Comparison of ENCODE assay signal across 20 cellular contexts in the genomic region with DNA sequence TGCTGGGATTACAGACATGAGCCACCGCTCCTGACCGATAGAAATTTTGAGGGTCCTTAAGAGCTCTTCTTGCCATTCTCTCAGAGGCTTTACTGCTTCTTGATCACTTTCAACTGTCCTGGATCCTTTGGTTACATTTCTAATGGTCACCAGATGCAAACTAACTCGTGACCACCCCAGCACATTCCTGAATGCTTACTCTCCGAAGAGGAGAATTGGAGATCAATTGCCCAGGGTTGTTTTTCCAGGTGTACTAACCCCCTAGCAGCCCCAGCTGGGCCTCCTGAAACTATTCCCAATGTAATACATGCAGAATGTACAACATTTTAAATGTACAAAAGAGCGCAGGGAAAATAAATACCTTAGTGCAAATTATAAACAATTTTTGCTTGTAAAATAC.
DNase-seq lines count a peak whose midpoint lies in the region; ATAC-seq and TF ChIP-seq lines count a peak whose summit lies in the region.
"Had no signal": no experiment of that assay in that cellular context is flagged by ENCODE, and none has a peak within 500 bp of the region (broad histone marks: within the 10 kb centered on the region; RNA-seq: fewer than 3 reads in every experiment).

No MANE protein-coding gene starts in this region.

- TF ChIP-seq CTCF in WTC11 (IDR thresholded peaks at IDR 0.05) (no peak), foreskin fibroblast (IDR thresholded peaks at IDR 0.05; ENCODE audit: low read depth, low read length) (no peak), progenitor cell of endocrine pancreas (IDR thresholded peaks at IDR 0.05; ENCODE audit: unreplicated experiment) (no peak), Peyer's patch (IDR thresholded peaks at IDR 0.05) (no peak)

- H3K36me3 ChIP-seq in Peyer's patch: no peaks in the 10 kb centered on the region

- ATAC-seq in WTC11 (peak; percentile 39; the same call in 1 of the 2 replicates), GM18519 (IDR thresholded peaks at IDR 0.05; ENCODE audit: low FRiP score, unreplicated experiment) (no peak)
- ATAC-seq: Panc1 had no signal

- POLR2A ChIA-PET in WTC11 (lab: Charles Lee): no interaction called here

- H3K4me1 Mint-ChIP-seq in WTC11 (peaks cover 13% of the 10 kb centered on the region), progenitor cell of endocrine pancreas (ENCODE audit: low read depth) (peaks cover 10% of the 10 kb centered on the region)
- H3K4me1 Mint-ChIP-seq: central memory CD8-positive, alpha-beta T cell had no signal

- no peaks in the 10 kb centered on the region for H3K9me3 Mint-ChIP-seq in WTC11
- H3K9me3 Mint-ChIP-seq in progenitor cell of endocrine pancreas (ENCODE audit: low read depth): no peaks in the 10 kb centered on the region
- H3K9me3 Mint-ChIP-seq: activated T-helper 2 cell treated with anti-CD3 and anti-CD28 coated beads, Interferon-gamma antibody, Interleukin-2, Interleukin-4, amounts not matched to agents 10 μg/mL and 5 μg/mL and 100 μg/mL, durations not matched to agents 14 hours and 24 hours and 36 hours; central memory CD8-positive, alpha-beta T cell; HFFc6 had no signal

- H3K4me3 Mint-ChIP-seq in WTC11 (no peak overlapping the region), progenitor cell of endocrine pancreas (ENCODE audit: low read depth) (no peak overlapping the region)
- H3K4me3 Mint-ChIP-seq: B cell; central memory CD8-positive, alpha-beta T cell; HFFc6 had no signal

- no peaks in the 10 kb centered on the region for H3K9me3 ChIP-seq in Peyer's patch

- H3K27me3 Mint-ChIP-seq in WTC11 (ENCODE audit: low read depth): no peaks in the 10 kb centered on the region
- H3K27me3 Mint-ChIP-seq in progenitor cell of endocrine pancreas: no peaks in the 10 kb centered on the region
- H3K27me3 Mint-ChIP-seq: B cell; central memory CD8-positive, alpha-beta T cell had no signal

- CTCF ChIA-PET in WTC11 (lab: Charles Lee): no interaction called here

- H3K36me3 Mint-ChIP-seq in WTC11 (no peaks in the 10 kb centered on the region), progenitor cell of endocrine pancreas (ENCODE audit: insufficient read depth) (no peaks in the 10 kb centered on the region)

- peak; percentile 21 for DNase-seq in GM03348 (ENCODE audit: low spot score)
- no peak for DNase-seq in WTC11 (ENCODE audit: low spot score)
- DNase-seq in foreskin fibroblast: peak; percentile 39 to 79
- no peak for DNase-seq in progenitor cell of endocrine pancreas (ENCODE audit: low spot score, unreplicated experiment)
- DNase-seq in Peyer's patch: no peak
- DNase-seq in AML-193 (lab: John Stamatoyannopoulos, UW): no peak
- DNase-seq in hepatic stellate cell (ENCODE audit: low spot score): no peak
- DNase-seq: activated CD4-positive, alpha-beta T cell treated with anti-CD3 and anti-CD28 coated beads for 1 hour; effector memory CD4-positive, alpha-beta T cell; HFFc6; NCI-H1436; NCI-H2171 treated with DMSO at 0.1 percent for 48 hours; NCI-H748 treated with DMSO at 0.1 percent for 48 hours; stimulated activated CD4-positive, alpha-beta T cell treated with anti-CD3 and anti-CD28 coated beads, Interleukin-4, amount 100 ng/mL, for 4 hours had no signal

- no peak overlapping the region for H3K27ac ChIP-seq in Peyer's patch
- H3K27ac ChIP-seq: skin epidermis had no signal

- no peaks in the 10 kb centered on the region for H3K27me3 ChIP-seq in Peyer's patch

- H3K27ac Mint-ChIP-seq in WTC11: peak overlapping the region; percentile 18
- peak overlapping the region; percentile 90 for H3K27ac Mint-ChIP-seq in progenitor cell of endocrine pancreas
- H3K27ac Mint-ChIP-seq: activated T-helper 2 cell treated with anti-CD3 and anti-CD28 coated beads, Interferon-gamma antibody, Interleukin-2, Interleukin-4, amounts not matched to agents 10 μg/mL and 5 μg/mL and 100 μg/mL, durations not matched to agents 14 hours and 24 hours and 36 hours; B cell; HFFc6 had no signal

- no peak for TF ChIP-seq POLR2A in Peyer's patch (IDR thresholded peaks at IDR 0.05)

- no peaks in the 10 kb centered on the region for H3K4me1 ChIP-seq in Peyer's patch

- H3K4me3 ChIP-seq in foreskin fibroblast (ENCODE audit: low read depth in 1 of 2, low read length in 2 of 2) (no peak overlapping the region), Peyer's patch (no peak overlapping the region)
- H3K4me3 ChIP-seq: skin epidermis had no signal

TF ChIP-seq in WTC11, 78 proteins besides CTCF, POLR2A, EP300 and RAD21:
- TF ChIP-seq PRRX2 (CRISPR knock-in tag; IDR thresholded peaks at IDR 0.05): no peak
- TF ChIP-seq NR1H2 (CRISPR knock-in tag; IDR thresholded peaks at IDR 0.05): no peak
- no peak for TF ChIP-seq JUN (CRISPR knock-in tag; IDR thresholded peaks at IDR 0.05)

Comparison
In these comparisons a context has a peak if more than half of its experiments do, and no peak if none do; other contexts are left out.
1. DNase-seq: peak in GM03348 (single experiment) and foreskin fibroblast (2 of 2); none in WTC11 (single experiment), progenitor cell of endocrine pancreas (single experiment), Peyer's patch (0 of 3), AML-193 (0 of 2) and hepatic stellate cell (single experiment).